ENCODE assay signal across 9 cellular contexts in genomic region chr15:40845036-40845435, GRCh38. TPM values are rescaled to one million over a fixed set of nuclear protein-coding genes. Genes with fewer than 3 reads are reported as not detected.
A peak's percentile ranks its signal among the peaks of the same experiment; 100 is the strongest.
DNase-seq lines count a peak whose midpoint lies in the region; TF ChIP-seq lines count a peak whose summit lies in the region.
"Had no signal": no experiment of that assay in that cellular context is flagged by ENCODE, and none has a peak within 500 bp of the region (broad histone marks: within the 10 kb centered on the region; RNA-seq: fewer than 3 reads in every experiment).

No MANE protein-coding gene starts in this region.

- H3K4me3 ChIP-seq in H7 (ENCODE audit: insufficient read depth, low read depth, low read length) (peak overlapping the region; percentile 84), fibroblast of pulmonary artery (replicated peaks; ENCODE audit: low read depth, low read length) (peak overlapping the region; percentile 40), skeletal muscle cell (ENCODE audit: low read depth, low read length) (peak overlapping the region; percentile 47)

- DNase-seq in H7: no peak
- DNase-seq in RKO (ENCODE audit: low spot score): peak; percentile 17
- no peak for DNase-seq in fibroblast of pulmonary artery (ENCODE audit: low read depth)
- DNase-seq in skeletal muscle cell (ENCODE audit: low read depth): no peak
- no peak for DNase-seq in COLO668 (lab: John Stamatoyannopoulos, UW; ENCODE audit: unreplicated experiment)
- no peak for DNase-seq in middle frontal gyrus (ENCODE audit: extremely low spot score, low spot score)
- DNase-seq in GM19240 (ENCODE audit: insufficient read length, low spot score): no peak
- DNase-seq in pons (ENCODE audit: low spot score): no peak
- DNase-seq: NCI-H1436 had no signal

- peaks cover 10% of the 10 kb centered on the region for H3K36me3 ChIP-seq in H7 (replicated peaks; ENCODE audit: control insufficient read depth, insufficient read depth, low read length)

- peaks cover 20% of the 10 kb centered on the region; the same call in 1 of the 2 replicates for H3K27me3 ChIP-seq in H7 (ENCODE audit: control insufficient read depth, insufficient read depth, low read length)

- TF ChIP-seq CTCF in fibroblast of pulmonary artery (IDR thresholded peaks at IDR 0.05; ENCODE audit: low read length, missing control alignments): no peak

RNA-seq across cellular contexts. Expression of gene SPINT1, which starts 1.2 kb away (rescaled TPM):
- 81.1 and 109 TPM in 2 replicates for total RNA-seq in H7 (2014; rRNA removed; shearing (Covaris generic))

RNA-seq across cellular contexts. Expression of gene PPP1R14D, which starts 16.5 kb away (rescaled TPM):
- not detected in 2 replicates for total RNA-seq in H7 (2014; rRNA removed; shearing (Covaris generic))

RNA-seq across cellular contexts. Expression of gene RHOV, which starts 29.0 kb away (rescaled TPM):
- 2.0 and 2.1 TPM in 2 replicates for total RNA-seq in H7 (2014; rRNA removed; shearing (Covaris generic))

RNA-seq across cellular contexts. Expression of gene DNAJC17, which starts 37.8 kb away (rescaled TPM):
- 28.2 and 34.6 TPM in 2 replicates for total RNA-seq in H7 (2014; rRNA removed; shearing (Covaris generic))

RNA-seq across cellular contexts. Expression of gene ZFYVE19, which starts 38.1 kb away (rescaled TPM):
- total RNA-seq in H7 (2014; rRNA removed; shearing (Covaris generic)): 25.5 and 30.0 TPM in 2 replicates
